Comparison of ENCODE assay signal across 18 cellular contexts in the genomic region with DNA sequence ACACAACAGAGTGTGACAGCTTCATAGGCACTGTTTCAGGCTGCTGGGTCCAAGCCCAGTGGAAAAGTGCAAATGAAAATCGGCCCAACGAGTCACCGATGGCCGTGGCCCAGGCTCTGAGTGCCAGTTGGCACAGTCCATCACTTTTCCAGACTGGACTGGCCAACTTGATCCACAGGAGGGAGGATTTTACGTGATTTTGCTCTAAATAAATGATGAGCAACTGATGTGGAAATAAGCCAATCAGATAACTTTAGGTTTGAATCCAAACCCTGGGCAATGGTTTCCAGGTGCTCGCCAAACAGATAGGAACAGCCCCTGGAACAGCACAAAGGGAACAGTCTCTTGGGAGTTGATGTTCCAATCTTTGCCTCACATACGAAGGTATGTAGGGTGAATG.
A peak's percentile ranks its signal among the peaks of the same experiment; 100 is the strongest.
DNase-seq lines count a peak whose midpoint lies in the region; ATAC-seq and TF ChIP-seq lines count a peak whose summit lies in the region.
"Had no signal": no experiment of that assay in that cellular context is flagged by ENCODE, and none has a peak within 500 bp of the region (broad histone marks: within the 10 kb centered on the region; RNA-seq: fewer than 3 reads in every experiment).

No MANE protein-coding gene starts in this region.

- peaks cover 25% of the 10 kb centered on the region for H3K27me3 Mint-ChIP-seq in activated naive CD8-positive, alpha-beta T cell treated with anti-CD3 and anti-CD28 coated beads for 36 hours

- H3K4me3 Mint-ChIP-seq in activated naive CD8-positive, alpha-beta T cell treated with anti-CD3 and anti-CD28 coated beads for 36 hours = no peak overlapping the region
- H3K4me3 Mint-ChIP-seq: dendritic cell treated with granulocyte-macrophage colony-stimulating factor and Interleukin-4, amounts not matched to agents 40 ng/mL and 50 ng/mL, for 4 days; natural killer cell had no signal

- no peak overlapping the region for H3K4me3 ChIP-seq in LNCaP clone FGC (ENCODE audit: low read depth, low read length)
- no peak overlapping the region for H3K4me3 ChIP-seq in astrocyte of the spinal cord (ENCODE audit: low read depth, low read length)
- H3K4me3 ChIP-seq: esophagus muscularis mucosa, suprapubic skin had no signal

- DNase-seq in A172 (ENCODE audit: low spot score) (peak; percentile 26), LNCaP clone FGC (ENCODE audit: low read depth) (peak; percentile 98), astrocyte of the spinal cord (ENCODE audit: low read depth, low spot score) (peak; percentile 14), left lobe of liver (ENCODE audit: low spot score) (peak; percentile 91), HuH-7 (ENCODE audit: low spot score) (no peak), NCI-H1436 treated with DMSO at 0.1 percent for 48 hours (lab: John Stamatoyannopoulos, UW) (no peak)
- DNase-seq in activated naive CD8-positive, alpha-beta T cell treated with anti-CD3 and anti-CD28 coated beads for 36 hours = no peak
- DNase-seq: activated CD4-positive, alpha-beta T cell treated with anti-CD3 and anti-CD28 coated beads for 4 hours; activated T-cell treated with anti-CD3 and anti-CD28 coated beads, Interleukin-2, amount 50 U/mL, for 1 hour; Kasumi-1; natural killer cell; NCI-H187; NCI-H526; T-helper 2 cell had no signal

- in situ Hi-C loops in astrocyte of the spinal cord (cut with HindIII; ENCODE audit: low sequenced_read_pairs) = no loop called here

- H3K9me3 Mint-ChIP-seq in activated naive CD8-positive, alpha-beta T cell treated with anti-CD3 and anti-CD28 coated beads for 36 hours = peaks cover 3% of the 10 kb centered on the region
- H3K9me3 Mint-ChIP-seq: dendritic cell treated with granulocyte-macrophage colony-stimulating factor and Interleukin-4, amounts not matched to agents 40 ng/mL and 50 ng/mL, for 4 days; natural killer cell had no signal

- TF ChIP-seq CTCF in LNCaP clone FGC (IDR thresholded peaks at IDR 0.05; ENCODE audit: control insufficient read depth, extremely low read depth, insufficient read depth) (no peak), astrocyte of the spinal cord (IDR thresholded peaks at IDR 0.05; ENCODE audit: low read depth, low read length) (no peak)

- H3K36me3 Mint-ChIP-seq in activated naive CD8-positive, alpha-beta T cell treated with anti-CD3 and anti-CD28 coated beads for 36 hours = no peaks in the 10 kb centered on the region
- H3K36me3 Mint-ChIP-seq: natural killer cell had no signal

- ATAC-seq in left lobe of liver (peak; percentile 96), HG02885 (IDR thresholded peaks at IDR 0.05; ENCODE audit: poor library complexity, unreplicated experiment) (no peak)
- ATAC-seq: natural killer cell had no signal

- H3K27ac Mint-ChIP-seq in activated naive CD8-positive, alpha-beta T cell treated with anti-CD3 and anti-CD28 coated beads for 36 hours = no peak overlapping the region
- H3K27ac Mint-ChIP-seq: dendritic cell treated with granulocyte-macrophage colony-stimulating factor and Interleukin-4, amounts not matched to agents 40 ng/mL and 50 ng/mL, for 4 days; natural killer cell had no signal

- H3K4me1 Mint-ChIP-seq in activated naive CD8-positive, alpha-beta T cell treated with anti-CD3 and anti-CD28 coated beads for 36 hours = no peaks in the 10 kb centered on the region
- H3K4me1 Mint-ChIP-seq: natural killer cell had no signal

Comparison
In these comparisons a context has a peak if more than half of its experiments do, and no peak if none do; other contexts are left out.
1. DNase-seq: peak in A172 (single experiment), LNCaP clone FGC (single experiment), astrocyte of the spinal cord (single experiment) and left lobe of liver (single experiment); none in activated naive CD8-positive, alpha-beta T cell treated with anti-CD3 and anti-CD28 coated beads for 36 hours (single experiment), HuH-7 (single experiment) and NCI-H1436 treated with DMSO at 0.1 percent for 48 hours (single experiment).